Comparison of ENCODE assay signal across 1 cellular context in genomic region chr6:144064831-144065668, GRCh38.
TF ChIP-seq lines count a peak whose summit lies in the region.

No MANE protein-coding gene starts in this region.

TF ChIP-seq in K562, 482 proteins besides CTCF, POLR2A, EP300 and RAD21 (continued from another document and continues in another):
- TF ChIP-seq MNT (conservative IDR thresholded peaks at IDR 0.05): 0 out of 4 replicates have a peak, but pooled peaks of 1 of the 2 experiments have one; percentile 18
- TF ChIP-seq TOE1 (IDR thresholded peaks at IDR 0.05; ENCODE audit: borderline replicate concordance): no peak
- TF ChIP-seq TOE1 (CRISPR knock-in tag; IDR thresholded peaks at IDR 0.05; ENCODE audit: borderline replicate concordance, low read depth): no peak
- TF ChIP-seq CHD4 (IDR thresholded peaks at IDR 0.05; ENCODE audit: insufficient read depth, insufficient replicate concordance, low read depth, low read length, poor library complexity, severe bottlenecking): peak; percentile 17
- TF ChIP-seq ZNF318 (IDR thresholded peaks at IDR 0.05; ENCODE audit: borderline replicate concordance in 1 of 2, low read depth in 1 of 2): no peak
- peak; percentile 61 for TF ChIP-seq MGA (IDR thresholded peaks at IDR 0.05)
- no peak for TF ChIP-seq ZNF324 (CRISPR knock-in tag; IDR thresholded peaks at IDR 0.05)
- 0 out of 2 replicates have a peak, but pooled peaks have one; percentile 24 for TF ChIP-seq ZNF592 (IDR thresholded peaks at IDR 0.05)
- TF ChIP-seq WHSC1 (IDR thresholded peaks at IDR 0.05; ENCODE audit: low read length): no peak
- 0 out of 6 replicates have a peak, but pooled peaks of 1 of the 3 experiments have one; percentile 49 for TF ChIP-seq ZBTB11 (CRISPR knock-in tag; IDR thresholded peaks at IDR 0.05)
- peak; percentile 49; the same call in 1 of the 2 replicates for TF ChIP-seq ZNF316 (IDR thresholded peaks at IDR 0.05)
- no peak for TF ChIP-seq HDAC3 (IDR thresholded peaks at IDR 0.05; ENCODE audit: borderline replicate concordance, partially characterized antibody)
- TF ChIP-seq CBFB (CRISPR knock-in tag; IDR thresholded peaks at IDR 0.05): 0 out of 2 replicates have a peak, but pooled peaks have one; percentile 34
- TF ChIP-seq ZNF551 (CRISPR knock-in tag; IDR thresholded peaks at IDR 0.05): no peak
- TF ChIP-seq DACH1 (IDR thresholded peaks at IDR 0.05; ENCODE audit: partially characterized antibody): peak; percentile 8
- TF ChIP-seq ID3 (CRISPR knock-in tag; IDR thresholded peaks at IDR 0.05): no peak
- TF ChIP-seq ID3 (tag; IDR thresholded peaks at IDR 0.05): 0 out of 2 replicates have a peak, but pooled peaks have one; percentile 28
